Comparison of ENCODE assay signal across 8 cellular contexts in the genomic region with DNA sequence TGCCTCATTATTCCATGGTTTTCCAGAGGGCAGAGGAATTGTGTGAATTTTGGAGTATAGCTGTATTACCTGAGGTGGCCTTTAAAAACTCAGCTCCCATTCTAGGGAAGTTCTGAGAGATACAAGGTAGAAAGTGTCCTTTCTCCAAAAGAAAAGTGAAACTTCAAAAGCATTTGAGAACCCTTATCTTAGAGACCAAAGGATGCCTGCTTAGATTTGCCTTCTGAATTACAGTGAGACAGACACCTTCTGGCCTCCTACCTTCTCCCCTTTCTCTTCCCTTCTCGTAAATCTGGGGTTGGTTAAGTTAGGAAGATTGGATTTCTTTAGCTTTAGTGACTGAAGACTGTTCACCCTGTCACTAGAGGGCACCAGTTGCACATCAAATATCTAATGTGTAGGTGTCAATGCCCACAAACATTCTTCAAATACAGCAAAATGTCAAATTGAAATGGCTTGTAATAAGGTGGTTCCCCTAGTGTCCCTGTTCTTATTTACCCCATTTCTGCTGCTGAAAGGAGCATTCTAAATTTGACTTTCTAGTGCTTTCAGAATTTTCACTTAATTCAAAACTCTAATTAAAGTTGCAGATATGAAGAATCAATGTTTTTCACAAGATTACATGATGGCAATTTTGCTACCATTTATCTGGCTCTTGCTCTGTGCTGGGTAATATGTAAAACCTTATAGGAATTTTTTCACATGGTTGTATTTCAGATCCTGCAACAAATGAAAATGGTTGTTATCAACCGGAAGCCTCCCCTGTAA. TPM values are rescaled to one million over a fixed set of nuclear protein-coding genes. Genes with fewer than 3 reads are reported as not detected.
A peak's percentile ranks its signal among the peaks of the same experiment; 100 is the strongest.
DNase-seq lines count a peak whose midpoint lies in the region; ATAC-seq, FAIRE-seq and TF ChIP-seq lines count a peak whose summit lies in the region.

No MANE protein-coding gene starts in this region.

- H2AFZ ChIP-seq in IMR-90 (replicated peaks; ENCODE audit: low read length, poor library complexity) (no peak overlapping the region), PC-3 (ENCODE audit: low read length) (no peak overlapping the region; the same call in 1 of the 2 replicates)

- no peaks in the 10 kb centered on the region for H3K79me1 ChIP-seq in IMR-90 (ENCODE audit: low read depth in 1 of 2, low read length in 2 of 2)

- no peak overlapping the region for H3K4me3 Mint-ChIP-seq in activated naive CD8-positive, alpha-beta T cell treated with anti-CD3 and anti-CD28 coated beads, Interleukin-2, amount 50 U/mL, for 24 hours

- in situ Hi-C loops in IMR-90 (cut with MboI; ENCODE audit: low sequenced_read_pairs): loop anchor here (10.0 to 25.0 kb wide), 3 partner anchors 323 to 923 kb away; a partner anchor contains a TSS

- peaks cover 10% of the 10 kb centered on the region for H3K4me1 ChIP-seq in IMR-90 (ENCODE audit: control insufficient read depth, insufficient read depth, low read length)
- H3K4me1 ChIP-seq in PC-3 (ENCODE audit: insufficient read depth, low read length): no peaks in the 10 kb centered on the region
- no peaks in the 10 kb centered on the region for H3K4me1 ChIP-seq in small intestine (ENCODE audit: control insufficient read depth in 2 of 2, insufficient read depth in 1 of 2, low read depth in 1 of 2, low read length in 1 of 2)

- no peaks in the 10 kb centered on the region for H4K20me1 ChIP-seq in IMR-90 (ENCODE audit: insufficient read depth, low read length)
- no peaks in the 10 kb centered on the region for H4K20me1 ChIP-seq in PC-3 (ENCODE audit: low read length)

- peak; percentile 76 for TF ChIP-seq RAD21 in IMR-90 (IDR thresholded peaks at IDR 0.05; ENCODE audit: low read length)

- peaks cover 7% of the 10 kb centered on the region for H3K27me3 Mint-ChIP-seq in activated naive CD8-positive, alpha-beta T cell treated with anti-CD3 and anti-CD28 coated beads, Interleukin-2, amount 50 U/mL, for 24 hours

- no peak overlapping the region for H2BK5ac ChIP-seq in IMR-90 (ENCODE audit: low read depth, low read length, poor library complexity, severe bottlenecking)

- no peak overlapping the region for H2BK15ac ChIP-seq in IMR-90 (ENCODE audit: low read depth, low read length)

- no peak overlapping the region for H3K14ac ChIP-seq in IMR-90 (replicated peaks; ENCODE audit: low read depth, low read length)

- H3K4me3 ChIP-seq in IMR-90 (ENCODE audit: insufficient read depth, low read depth, low read length) (no peak overlapping the region), PC-3 (ENCODE audit: low read length) (no peak overlapping the region), small intestine (ENCODE audit: low read depth in 1 of 2, low read length in 2 of 2) (no peak overlapping the region)

- no peak for TF ChIP-seq POLR2A in IMR-90 (IDR thresholded peaks at IDR 0.05; ENCODE audit: low read depth, low read length)

- H3K4me1 Mint-ChIP-seq in activated naive CD8-positive, alpha-beta T cell treated with anti-CD3 and anti-CD28 coated beads, Interleukin-2, amount 50 U/mL, for 24 hours: no peaks in the 10 kb centered on the region

- no peaks in the 10 kb centered on the region for H3K9me3 ChIP-seq in IMR-90 (ENCODE audit: control insufficient read depth, insufficient read depth, low read length)
- no peaks in the 10 kb centered on the region for H3K9me3 ChIP-seq in PC-3 (ENCODE audit: low read length)
- no peaks in the 10 kb centered on the region for H3K9me3 ChIP-seq in small intestine (ENCODE audit: control insufficient read depth, low read depth)

- H3K9me2 ChIP-seq in PC-3 (replicated peaks; ENCODE audit: low read length): no peaks in the 10 kb centered on the region

- H2AK5ac ChIP-seq in IMR-90 (ENCODE audit: low read depth, low read length): no peak overlapping the region

- no peak overlapping the region for H3K27ac Mint-ChIP-seq in activated naive CD8-positive, alpha-beta T cell treated with anti-CD3 and anti-CD28 coated beads, Interleukin-2, amount 50 U/mL, for 24 hours

- H2BK120ac ChIP-seq in IMR-90 (ENCODE audit: low read depth, low read length): no peak overlapping the region

- CTCF ChIA-PET in GM10248 (lab: Yijun Ruan, JAX) (interaction anchor here (0.6 to 6.4 kb wide), 50 partner anchors 8 to 964 kb away, joined by 3 to 46 read pairs (median 4); no protein-coding TSS in a partner anchor), IMR-90 (lab: Yijun Ruan, JAX) (interaction anchor here (0.7 to 1.9 kb wide), 6 partner anchors 27 to 637 kb away, joined by 3 to 9 read pairs (median 3); no protein-coding TSS in a partner anchor), PC-3 (lab: Charles Lee) (interaction anchor here (0.6 to 1.3 kb wide), 4 partner anchors 11 to 345 kb away, joined by 3 to 5 read pairs (median 3); no protein-coding TSS in a partner anchor)

- no peak overlapping the region for H4K8ac ChIP-seq in IMR-90 (ENCODE audit: low read depth in 2 of 2, low read length in 2 of 2)

- no peak overlapping the region for H3K18ac ChIP-seq in IMR-90 (ENCODE audit: low read depth, low read length)

- H3K36me3 ChIP-seq in IMR-90 (ENCODE audit: control insufficient read depth, insufficient read depth, low read length) (no peaks in the 10 kb centered on the region), PC-3 (ENCODE audit: low read depth, low read length) (no peaks in the 10 kb centered on the region), small intestine (ENCODE audit: control insufficient read depth in 2 of 2, insufficient read depth in 2 of 2, low read length in 2 of 2) (peaks cover 0 to 2% of the 10 kb centered on the region in 2 donors)

- H3K56ac ChIP-seq in IMR-90 (ENCODE audit: extremely low read depth, insufficient read depth, low read length): no peak overlapping the region

- peak; percentile 42 for DNase-seq in GM10248 (ENCODE audit: extremely low spot score)
- DNase-seq in IMR-90: peak; percentile 53
- peak; percentile 77 for DNase-seq in PC-3
- DNase-seq in activated naive CD8-positive, alpha-beta T cell treated with anti-CD3 and anti-CD28 coated beads, Interleukin-2, amount 50 U/mL, for 24 hours: peak; percentile 44
- peak; percentile 29 for DNase-seq in hepatic stellate cell (ENCODE audit: low spot score)
- DNase-seq in small intestine: peak; percentile 70
- no peak for DNase-seq in KG1 (lab: John Stamatoyannopoulos, UW)

- H3K27me3 ChIP-seq in IMR-90 (ENCODE audit: control insufficient read depth, insufficient read depth, low read length) (peaks cover 4% of the 10 kb centered on the region; the same call in 1 of the 2 replicates), PC-3 (ENCODE audit: low read length) (peaks cover 28% of the 10 kb centered on the region; the same call in 1 of the 2 replicates), small intestine (ENCODE audit: control insufficient read depth in 2 of 2, insufficient read depth in 2 of 2, low read length in 2 of 2) (no peaks in the 10 kb centered on the region)

- no peak overlapping the region for H2AK9ac ChIP-seq in IMR-90 (replicated peaks; ENCODE audit: low read depth, low read length, poor library complexity)

- H3K36me3 Mint-ChIP-seq in activated naive CD8-positive, alpha-beta T cell treated with anti-CD3 and anti-CD28 coated beads, Interleukin-2, amount 50 U/mL, for 24 hours (ENCODE audit: low read depth): peaks cover under 1% of the 10 kb centered on the region

- no peaks in the 10 kb centered on the region for H3K9me3 Mint-ChIP-seq in activated naive CD8-positive, alpha-beta T cell treated with anti-CD3 and anti-CD28 coated beads, Interleukin-2, amount 50 U/mL, for 24 hours

- FAIRE-seq in small intestine (lab: Jason Lieb, UNC): no peak

- no peak overlapping the region for H3K23ac ChIP-seq in IMR-90 (ENCODE audit: low read depth, low read length)

- no peaks in the 10 kb centered on the region for H3K79me2 ChIP-seq in PC-3 (ENCODE audit: low read length)

- intact Hi-C loops in IMR-90 (cut with micrococcal nuclease) (loop anchor here (1.0 to 5.0 kb wide), 4 partner anchors 183 to 637 kb away; a partner anchor contains a TSS), PC-3 (cut with micrococcal nuclease) (loop anchor here (2.0 to 10.0 kb wide), 7 partner anchors 183 to 1279 kb away; no protein-coding TSS in a partner anchor)

- peak; percentile 40 for ATAC-seq in GM21576 (IDR thresholded peaks at IDR 0.05; ENCODE audit: unreplicated experiment)
- ATAC-seq in IMR-90 (ENCODE audit: low read depth): peak; percentile 48
- peak; percentile 89 for ATAC-seq in PC-3
- ATAC-seq in activated naive CD8-positive, alpha-beta T cell treated with anti-CD3 and anti-CD28 coated beads, Interleukin-2, amount 50 U/mL, for 24 hours: peak; percentile 88

- H3K27ac ChIP-seq in IMR-90 (ENCODE audit: insufficient read depth, low read length): no peak overlapping the region
- H3K27ac ChIP-seq in PC-3 (ENCODE audit: low read length): no peak overlapping the region
- H3K27ac ChIP-seq in small intestine (ENCODE audit: low read depth in 1 of 2, low read length in 1 of 2): no peak overlapping the region

- H3K9ac ChIP-seq in IMR-90 (ENCODE audit: low read depth, low read length) (no peak overlapping the region), PC-3 (ENCODE audit: low read length) (no peak overlapping the region)

- H3K4me2 ChIP-seq in IMR-90 (ENCODE audit: low read depth, low read length) (no peak overlapping the region), PC-3 (ENCODE audit: low read length) (0 out of 2 replicates have a peak overlapping the region, but pooled peaks have one; percentile 6)

- no peaks in the 10 kb centered on the region; the same call in 1 of the 2 replicates for H3K9me1 ChIP-seq in IMR-90 (ENCODE audit: insufficient read depth, low read length)

- BruUV-seq in IMR-90 (replicated peaks; lab: Mats Ljungman, UMichigan) (no TSS peak), PC-3 (replicated peaks; lab: Mats Ljungman, UMichigan) (no TSS peak)

- WGBS in IMR-90 (ENCODE audit: extremely low coverage in 2 of 2, insufficient read length in 1 of 2), 2 experiments: no CpG with 5 or more reads among the region's 2 CpGs
- WGBS in small intestine, 3 donors: 46 to 55% (median 53%) methylated on average over 2 of the region's 2 CpGs

- H4K91ac ChIP-seq in IMR-90 (ENCODE audit: insufficient read depth, low read depth, low read length): no peak overlapping the region

- dilution Hi-C loops in IMR-90 (cut with HindIII; ENCODE audit: low sequenced_read_pairs, unreplicated experiment): no loop called here

- no peak overlapping the region for H4K5ac ChIP-seq in IMR-90 (ENCODE audit: low read depth, low read length)

- H3F3A ChIP-seq in PC-3 (ENCODE audit: low read length, unreplicated experiment): no peaks in the 10 kb centered on the region

- peak; percentile 78 for TF ChIP-seq CTCF in GM10248 (IDR thresholded peaks at IDR 0.05; ENCODE audit: control extremely low read depth, extremely low read depth, low read depth, missing control alignments)
- TF ChIP-seq CTCF in IMR-90 (conservative IDR thresholded peaks at IDR 0.05; ENCODE audit: low read depth, low read length): peak; percentile 66
- peak; percentile 91 for TF ChIP-seq CTCF in PC-3 (conservative IDR thresholded peaks at IDR 0.05; ENCODE audit: low read depth, low read length)

- no peak overlapping the region for H3K4ac ChIP-seq in IMR-90 (ENCODE audit: low read depth, low read length)

- no peak overlapping the region for H2BK20ac ChIP-seq in IMR-90 (ENCODE audit: low read depth, low read length)

- POLR2A ChIA-PET in GM10248 (lab: Yijun Ruan, JAX) (no interaction called here), IMR-90 (lab: Charles Lee; ENCODE audit: unreplicated experiment) (no interaction called here), PC-3 (lab: Charles Lee; ENCODE audit: unreplicated experiment) (interaction anchor here (0.6 kb wide), 1 partner anchor 81 kb away, joined by 3 read pairs; no protein-coding TSS in a partner anchor)

RNA-seq across cellular contexts. Expression of a gene that starts 46.7 kb away (rescaled TPM):
- 46.8 and 49.4 TPM in 2 replicates for total RNA-seq in IMR-90 (2012; rRNA removed)
- 63.1 and 68.3 TPM in 2 replicates for polyA plus RNA-seq in IMR-90 (2012; rRNA removed)
- 14.9 and 15.2 TPM in 2 replicates for polyA plus RNA-seq in IMR-90 (2012; cell fraction: cytosol; rRNA removed)
- polyA plus RNA-seq in IMR-90 (2012; cell fraction: nucleus; rRNA removed; ENCODE audit: low replicate concordance): 15.8 and 88.5 TPM in 2 replicates
- 51.9 and 56.4 TPM in 2 replicates for total RNA-seq in PC-3 (2014; rRNA removed)
- 10 to 100 TPM; 24.6 to 46.3 (median 35.9) TPM for polyA plus RNA-seq in small intestine
